ENCODE assay signal across 8 cellular contexts in the genomic region with DNA sequence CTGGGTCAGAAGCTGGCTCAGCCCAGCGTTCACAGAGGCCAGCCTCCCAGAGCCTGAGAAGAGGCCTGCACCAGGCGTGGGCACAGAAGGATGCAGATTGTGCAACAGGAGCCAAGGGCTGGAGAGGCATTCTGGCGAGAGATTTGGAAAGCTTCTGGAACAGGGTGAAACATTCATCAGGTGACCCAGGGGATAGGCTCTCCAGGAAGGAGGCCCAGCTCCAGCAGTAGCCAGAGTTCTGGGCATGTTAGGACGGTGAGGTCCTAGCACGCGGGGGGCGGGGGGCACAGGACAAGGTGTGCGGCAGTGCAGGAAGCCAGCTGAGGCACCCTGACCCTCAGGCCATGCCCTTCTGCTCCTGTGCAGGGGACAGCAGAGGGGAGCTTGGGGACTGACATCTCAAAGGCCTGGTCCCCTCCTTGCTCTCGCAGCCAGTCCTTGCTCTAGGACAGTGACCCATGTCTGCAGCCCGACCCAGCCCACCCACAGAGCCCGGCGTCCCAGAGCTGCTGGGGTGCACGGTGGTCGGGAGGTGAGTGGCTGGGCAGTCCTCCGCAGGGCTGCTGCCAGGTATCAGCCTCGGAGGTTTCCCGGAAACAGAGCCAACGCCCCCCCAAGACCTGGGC.
DNase-seq lines count a peak whose midpoint lies in the region; ATAC-seq, FAIRE-seq and TF ChIP-seq lines count a peak whose summit lies in the region.

No MANE protein-coding gene starts in this region.

- ATAC-seq in pancreas (peak in 3 of 4 donors; percentile 19 to 31 (median 21)), HG02840 (IDR thresholded peaks at IDR 0.05; ENCODE audit: low FRiP score, unreplicated experiment) (no peak), GM18505 (IDR thresholded peaks at IDR 0.05; ENCODE audit: unreplicated experiment) (no peak)

- no peak for TF ChIP-seq POLR2A in GM18505 (IDR thresholded peaks at IDR 0.05; ENCODE audit: borderline replicate concordance, extremely low read depth, insufficient read depth, insufficient read length)

- peak; percentile 69 for DNase-seq in SIG-M5 treated with dmso at 0.1 percent for 504 hours (lab: John Stamatoyannopoulos, UW; ENCODE audit: unreplicated experiment)
- no peak for DNase-seq in SIG-M5 (lab: John Stamatoyannopoulos, UW)
- DNase-seq in SK-N-MC (ENCODE audit: low read depth, low spot score) = no peak
- DNase-seq in fibroblast of pulmonary artery (ENCODE audit: low read depth) = peak; percentile 76
- DNase-seq in pancreas = peak in 2 of 6 donors; percentile 27 to 40
- no peak for DNase-seq in DMS114 treated with DMSO at 0.1 percent for 48 hours (lab: John Stamatoyannopoulos, UW; ENCODE audit: unreplicated experiment)

- H3K9ac ChIP-seq in SK-N-MC (ENCODE audit: insufficient read length) = no peak overlapping the region

- no peaks in the 10 kb centered on the region for H3K36me3 ChIP-seq in SK-N-MC (ENCODE audit: insufficient read depth, low read length)
- H3K36me3 ChIP-seq in pancreas = no peaks in the 10 kb centered on the region

- H3K4me3 ChIP-seq in SK-N-MC = peak overlapping the region; percentile 76
- peak overlapping the region; percentile 30 for H3K4me3 ChIP-seq in fibroblast of pulmonary artery (replicated peaks; ENCODE audit: low read depth, low read length)
- H3K4me3 ChIP-seq in pancreas = peak overlapping the region in 1 of 4 donors; percentile 75

- WGBS in pancreas, 2 donors = 17 to 30% methylated on average over 13 to 18 of the region's 18 CpGs

- H3K9me3 ChIP-seq in SK-N-MC (ENCODE audit: low read depth, low read length) (no peaks in the 10 kb centered on the region), pancreas (no peaks in the 10 kb centered on the region)

- H3K27me3 ChIP-seq in pancreas = no peaks in the 10 kb centered on the region

- H3K27ac ChIP-seq in SK-N-MC (no peak overlapping the region), pancreas (peak overlapping the region; percentile 62 to 93 (median 84))

- FAIRE-seq in pancreas (lab: Jason Lieb, UNC) = no peak

- intact Hi-C loops in pancreas (cut with DNase I) = loop anchor here in 1 of 3 donors (5.0 kb wide), 2 partner anchors 217 to 272 kb away; no protein-coding TSS in a partner anchor

- H3K4me1 ChIP-seq in pancreas = peaks cover 0 to 6% (median 5%) of the 10 kb centered on the region in 3 donors

- no peak for TF ChIP-seq CTCF in fibroblast of pulmonary artery (IDR thresholded peaks at IDR 0.05; ENCODE audit: low read length, missing control alignments)
- no peak for TF ChIP-seq CTCF in pancreas (IDR thresholded peaks at IDR 0.05)

Comparison
In these comparisons a context has a peak if more than half of its experiments do, and no peak if none do; other contexts are left out.
1. DNase-seq: peak in SIG-M5 treated with dmso at 0.1 percent for 504 hours (single experiment) and fibroblast of pulmonary artery (single experiment); none in SIG-M5 (single experiment), SK-N-MC (single experiment) and DMS114 treated with DMSO at 0.1 percent for 48 hours (single experiment).
2. ATAC-seq: peak in pancreas (3 of 4); none in HG02840 (single experiment) and GM18505 (single experiment).